9 cellular contexts compared by ENCODE assay signal in genomic region chr19:3421656-3422055, GRCh38. TPM values are rescaled to one million over a fixed set of nuclear protein-coding genes. Genes with fewer than 3 reads are reported as not detected.
"Had no signal": no experiment of that assay in that cellular context is flagged by ENCODE, and none has a peak within 500 bp of the region (broad histone marks: within the 10 kb centered on the region; RNA-seq: fewer than 3 reads in every experiment).

No MANE protein-coding gene starts in this region.

RNA-seq across cellular contexts. Expression of gene SMIM24, which starts 58.7 kb away (rescaled TPM):
- total RNA-seq: left ventricle myocardium inferior, mononuclear cell, omental fat pad, right cardiac atrium, sciatic nerve, tibial nerve, ureter had no signal
- polyA plus RNA-seq: keratinocyte, right cardiac atrium, smooth muscle cell had no signal
